ENCODE assay signal across 8 cellular contexts in genomic region chr22:30304495-30305244, GRCh38. TPM values are rescaled to one million over a fixed set of nuclear protein-coding genes. Genes with fewer than 3 reads are reported as not detected.
DNase-seq lines count a peak whose midpoint lies in the region; TF ChIP-seq lines count a peak whose summit lies in the region.

No MANE protein-coding gene starts in this region.

- peak overlapping the region; percentile 9 for H2AFZ ChIP-seq in trophoblast cell (ENCODE audit: insufficient read depth, low read length, poor library complexity)

- peak overlapping the region; percentile 33 for H3K4me3 ChIP-seq in effector memory CD4-positive, alpha-beta T cell (ENCODE audit: insufficient read depth, low read depth, low read length, poor library complexity, severe bottlenecking)
- H3K4me3 ChIP-seq in trophoblast cell (ENCODE audit: low read depth, low read length) (no peak overlapping the region), brain microvascular endothelial cell (ENCODE audit: low read depth, low read length) (no peak overlapping the region), mesendoderm (ENCODE audit: low read length) (no peak overlapping the region)

- H4K8ac ChIP-seq in trophoblast cell (ENCODE audit: low read depth, low read length) (peak overlapping the region; percentile 21), mesendoderm (ENCODE audit: low read depth, low read length) (no peak overlapping the region)

- H4K5ac ChIP-seq in mesendoderm (ENCODE audit: low read length): no peak overlapping the region

- 100% methylated on average over 1 of the region's 7 CpGs for WGBS in trophoblast cell (ENCODE audit: extremely low coverage, insufficient coverage, insufficient read length)
- no CpG with 5 or more reads among the region's 7 CpGs for WGBS in mesendoderm (ENCODE audit: extremely low coverage, insufficient coverage, low lambda C conversion rate)

- no peaks in the 10 kb centered on the region for H3K27me3 ChIP-seq in effector memory CD4-positive, alpha-beta T cell (replicated peaks; ENCODE audit: control insufficient read depth, insufficient read depth, low read length, poor library complexity, severe bottlenecking)
- H3K27me3 ChIP-seq in trophoblast cell (ENCODE audit: insufficient read depth, low read length) (no peaks in the 10 kb centered on the region), brain microvascular endothelial cell (replicated peaks) (no peaks in the 10 kb centered on the region), mesendoderm (ENCODE audit: insufficient read depth, low read length, poor library complexity) (no peaks in the 10 kb centered on the region)

- H3K9me3 ChIP-seq in effector memory CD4-positive, alpha-beta T cell (ENCODE audit: control insufficient read depth, low read length): no peaks in the 10 kb centered on the region
- no peaks in the 10 kb centered on the region for H3K9me3 ChIP-seq in trophoblast cell (ENCODE audit: insufficient read depth, low read depth, low read length)

- no peak overlapping the region for H2BK15ac ChIP-seq in mesendoderm (replicated peaks; ENCODE audit: low read depth)

- no peak for TF ChIP-seq CTCF in brain microvascular endothelial cell (IDR thresholded peaks at IDR 0.05; ENCODE audit: low read depth, low read length, missing control alignments)

- no peak overlapping the region for H3K23ac ChIP-seq in trophoblast cell (ENCODE audit: low read length)
- H3K23ac ChIP-seq in mesendoderm (ENCODE audit: low read length): no peak overlapping the region

- DNase-seq in EH (ENCODE audit: low read depth): peak; percentile 46
- peak; percentile 44 for DNase-seq in NCI-H510A (lab: John Stamatoyannopoulos, UW)
- no peak for DNase-seq in effector memory CD4-positive, alpha-beta T cell
- peak; percentile 40 to 73 for DNase-seq in trophoblast cell
- no peak for DNase-seq in NCI-H345 (lab: John Stamatoyannopoulos, UW)
- DNase-seq in SK-N-DZ (ENCODE audit: low spot score): no peak
- DNase-seq in brain microvascular endothelial cell: no peak
- no peak for DNase-seq in mesendoderm

- peak overlapping the region; percentile 1 for H3K4me2 ChIP-seq in trophoblast cell (ENCODE audit: low read length)
- no peak overlapping the region for H3K4me2 ChIP-seq in mesendoderm (ENCODE audit: low read length)

- H3K4me1 ChIP-seq in effector memory CD4-positive, alpha-beta T cell (ENCODE audit: control insufficient read depth, insufficient read depth, low read length, poor library complexity, severe bottlenecking): peaks cover 82% of the 10 kb centered on the region
- H3K4me1 ChIP-seq in trophoblast cell (ENCODE audit: control insufficient read depth in 1 of 2, insufficient read depth in 2 of 2, low read length in 2 of 2) (peaks cover 57 to 72% of the 10 kb centered on the region in 2 experiments), mesendoderm (ENCODE audit: control insufficient read depth, low read depth, low read length) (no peaks in the 10 kb centered on the region)

- H2BK5ac ChIP-seq in trophoblast cell (ENCODE audit: low read depth, low read length, poor library complexity) (no peak overlapping the region), mesendoderm (ENCODE audit: low read length) (no peak overlapping the region)

- no peak overlapping the region for H2AK5ac ChIP-seq in trophoblast cell (ENCODE audit: low read length)
- H2AK5ac ChIP-seq in mesendoderm (ENCODE audit: low read length): no peak overlapping the region

- H3K79me1 ChIP-seq in trophoblast cell (ENCODE audit: low read length) (peaks cover 35% of the 10 kb centered on the region), mesendoderm (ENCODE audit: low read length) (no peaks in the 10 kb centered on the region)

- peak overlapping the region; percentile 9 for H4K91ac ChIP-seq in trophoblast cell (ENCODE audit: low read depth, low read length)

- no peak overlapping the region for H4K12ac ChIP-seq in trophoblast cell (ENCODE audit: low read depth, low read length)

- H3K18ac ChIP-seq in trophoblast cell (ENCODE audit: low read length) (peak overlapping the region; percentile 2), mesendoderm (ENCODE audit: low read length) (no peak overlapping the region)

- H3K14ac ChIP-seq in trophoblast cell (ENCODE audit: low read length): no peak overlapping the region

- no peak overlapping the region for H3K9ac ChIP-seq in trophoblast cell (ENCODE audit: low read length)
- no peak overlapping the region for H3K9ac ChIP-seq in mesendoderm (ENCODE audit: low read length)

- H3K27ac ChIP-seq in effector memory CD4-positive, alpha-beta T cell (ENCODE audit: insufficient read depth, low read length, poor library complexity, severe bottlenecking): peak overlapping the region; percentile 71
- H3K27ac ChIP-seq in trophoblast cell (ENCODE audit: low read depth, low read length) (peak overlapping the region; percentile 29), brain microvascular endothelial cell (no peak overlapping the region), mesendoderm (ENCODE audit: low read depth, low read length) (no peak overlapping the region)

- H2BK120ac ChIP-seq in trophoblast cell (ENCODE audit: insufficient read depth, low read length, poor library complexity) (no peak overlapping the region), mesendoderm (ENCODE audit: low read depth, low read length) (no peak overlapping the region)

- H3K79me2 ChIP-seq in trophoblast cell (ENCODE audit: control insufficient read depth, insufficient read depth, low read length, poor library complexity): peaks cover 23% of the 10 kb centered on the region
- no peaks in the 10 kb centered on the region for H3K79me2 ChIP-seq in mesendoderm (ENCODE audit: control insufficient read depth, insufficient read depth, low read length)

- in situ Hi-C loops in brain microvascular endothelial cell (cut with HindIII; ENCODE audit: low pct_ligation_motif_present, low sequenced_read_pairs): no loop called here

- H3K4ac ChIP-seq in trophoblast cell (ENCODE audit: low read depth, low read length): peak overlapping the region; percentile 30
- no peak overlapping the region for H3K4ac ChIP-seq in mesendoderm (ENCODE audit: low read depth, low read length)

- no peak overlapping the region for H2BK12ac ChIP-seq in trophoblast cell (ENCODE audit: low read length)

- no peak overlapping the region for H3K56ac ChIP-seq in mesendoderm (ENCODE audit: low read length)

- peaks cover 14% of the 10 kb centered on the region for H3K36me3 ChIP-seq in effector memory CD4-positive, alpha-beta T cell (ENCODE audit: control insufficient read depth, insufficient read depth, low read length)
- H3K36me3 ChIP-seq in trophoblast cell (ENCODE audit: control insufficient read depth in 1 of 2, insufficient read depth in 2 of 2, low read length in 2 of 2) (peaks cover 35 to 47% of the 10 kb centered on the region in 2 experiments), brain microvascular endothelial cell (replicated peaks) (peaks cover 7% of the 10 kb centered on the region), mesendoderm (ENCODE audit: control insufficient read depth, insufficient read depth, low read length) (no peaks in the 10 kb centered on the region)

RNA-seq across cellular contexts. Expression of gene CASTOR1, which starts 15.4 kb away (rescaled TPM):
- 41.1 and 44.2 TPM in 2 replicates for polyA plus RNA-seq in trophoblast cell (2013)
- polyA plus RNA-seq in SK-N-DZ (2014; cell fraction: cytosol; rRNA removed): 3.2 and 4.1 TPM in 2 replicates
- polyA plus RNA-seq in SK-N-DZ (2014; cell fraction: nucleus; rRNA removed): 7.9 and 11.9 TPM in 2 replicates
- polyA plus RNA-seq in mesendoderm (2013, experiment 1 of 2): 3.3 TPM
- polyA plus RNA-seq in mesendoderm (2013, experiment 2 of 2): 3.4 TPM

RNA-seq across cellular contexts. Expression of gene TBC1D10A, which starts 22.1 kb away (rescaled TPM):
- polyA plus RNA-seq in trophoblast cell (2013): 43.9 and 46.1 TPM in 2 replicates
- 11.4 and 12.7 TPM in 2 replicates for polyA plus RNA-seq in SK-N-DZ (2014; cell fraction: cytosol; rRNA removed)
- polyA plus RNA-seq in SK-N-DZ (2014; cell fraction: nucleus; rRNA removed): 17.1 and 20.8 TPM in 2 replicates
- polyA plus RNA-seq in mesendoderm (2013, experiment 1 of 2): 2.7 TPM
- 2.6 TPM for polyA plus RNA-seq in mesendoderm (2013, experiment 2 of 2)

RNA-seq across cellular contexts. Expression of gene OSM, which starts 38.0 kb away (rescaled TPM):
- 0.19 and 0.25 TPM in 2 replicates for polyA plus RNA-seq in trophoblast cell (2013)
- not detected in 2 replicates for polyA plus RNA-seq in SK-N-DZ (2014; cell fraction: cytosol; rRNA removed)
- polyA plus RNA-seq in SK-N-DZ (2014; cell fraction: nucleus; rRNA removed): not detected in 2 replicates
- polyA plus RNA-seq in mesendoderm (2013, experiment 1 of 2): not detected
- polyA plus RNA-seq in mesendoderm (2013, experiment 2 of 2): not detected

RNA-seq across cellular contexts. Expression of gene SF3A1, which starts 52.0 kb away (rescaled TPM):
- 188 and 193 TPM in 2 replicates for polyA plus RNA-seq in trophoblast cell (2013)
- polyA plus RNA-seq in SK-N-DZ (2014; cell fraction: cytosol; rRNA removed): 17.6 and 31.0 TPM in 2 replicates
- polyA plus RNA-seq in SK-N-DZ (2014; cell fraction: nucleus; rRNA removed): 21.7 and 101 TPM in 2 replicates
- 264 TPM for polyA plus RNA-seq in mesendoderm (2013, experiment 1 of 2)
- polyA plus RNA-seq in mesendoderm (2013, experiment 2 of 2): 276 TPM

RNA-seq across cellular contexts. Expression of gene CCDC157, which starts 52.1 kb away (rescaled TPM):
- 1.8 and 2.1 TPM in 2 replicates for polyA plus RNA-seq in trophoblast cell (2013)
- polyA plus RNA-seq in SK-N-DZ (2014; cell fraction: cytosol; rRNA removed): 7.2 and 8.6 TPM in 2 replicates
- polyA plus RNA-seq in SK-N-DZ (2014; cell fraction: nucleus; rRNA removed): 6.6 and 6.7 TPM in 2 replicates
- 2.6 TPM for polyA plus RNA-seq in mesendoderm (2013, experiment 1 of 2)
- 2.6 TPM for polyA plus RNA-seq in mesendoderm (2013, experiment 2 of 2)

Comparison
In these comparisons a context has a peak if more than half of its experiments do, and no peak if none do; other contexts are left out.
1. DNase-seq: peak in EH (single experiment), NCI-H510A (single experiment) and trophoblast cell (2 of 2); none in effector memory CD4-positive, alpha-beta T cell (0 of 3), NCI-H345 (single experiment), SK-N-DZ (single experiment), brain microvascular endothelial cell (single experiment) and mesendoderm (single experiment).
2. H3K27ac ChIP-seq: peak in effector memory CD4-positive, alpha-beta T cell (single experiment) and trophoblast cell (single experiment); none in brain microvascular endothelial cell (single experiment) and mesendoderm (single experiment).